In the genomic region with DNA sequence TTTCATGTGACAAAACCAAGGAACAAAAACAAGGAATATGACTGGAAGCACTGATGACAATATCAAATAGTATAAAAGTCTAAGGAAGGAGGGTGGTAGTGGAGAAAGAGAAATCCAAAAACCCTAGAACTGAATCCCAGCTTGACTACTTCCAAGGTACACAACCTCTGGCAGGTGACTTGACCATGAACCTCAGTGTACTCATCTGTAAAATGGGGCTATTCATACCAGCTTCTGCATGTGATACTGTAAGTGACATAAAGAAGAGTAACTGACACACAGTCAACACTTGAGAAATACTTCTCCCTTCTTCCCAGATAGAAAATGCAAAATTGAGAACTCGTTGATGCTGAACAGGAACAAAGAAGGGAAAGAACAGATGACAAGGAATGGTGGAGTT, we compare ENCODE assay signal across 2 cellular contexts.
TF ChIP-seq lines count a peak whose summit lies in the region.

No MANE protein-coding gene starts in this region.

TF ChIP-seq in HepG2, 621 proteins besides CTCF, POLR2A, EP300 and RAD21:
- TF ChIP-seq ZNF629 (CRISPR knock-in tag; conservative IDR thresholded peaks at IDR 0.05) (peak; percentile 42; the same call in 1 of the 2 replicates), GABPA (IDR thresholded peaks at IDR 0.05; ENCODE audit: low read depth, low read length) (no peak), GABPA (CRISPR knock-in tag; IDR thresholded peaks at IDR 0.05; ENCODE audit: low read depth) (no peak), ZBTB20 (CRISPR knock-in tag; IDR thresholded peaks at IDR 0.05; ENCODE audit: borderline replicate concordance, low read depth) (no peak), KAT8 (CRISPR knock-in tag; IDR thresholded peaks at IDR 0.05) (no peak)

TF ChIP-seq in endothelial cell of umbilical vein, 7 proteins besides CTCF, POLR2A, EP300 and RAD21:
- TF ChIP-seq GATA2 (IDR thresholded peaks at IDR 0.05; ENCODE audit: insufficient read depth, insufficient read length, low read depth, low read length) = no peak
- no peak for TF ChIP-seq MAX (IDR thresholded peaks at IDR 0.05; ENCODE audit: insufficient read depth, insufficient read length)
- TF ChIP-seq JUN (IDR thresholded peaks at IDR 0.05; ENCODE audit: borderline replicate concordance, insufficient read depth, insufficient read length, low read depth) = no peak
- TF ChIP-seq MYC (IDR thresholded peaks at IDR 0.05; ENCODE audit: low read depth, low read length) = no peak
- TF ChIP-seq POLR2AphosphoS5 (IDR thresholded peaks at IDR 0.05; ENCODE audit: insufficient read depth, low read depth, low read length) = no peak
- no peak for TF ChIP-seq FOS (IDR thresholded peaks at IDR 0.05; ENCODE audit: borderline replicate concordance, insufficient read depth, low read length)
- no peak for TF ChIP-seq EZH2 (IDR thresholded peaks at IDR 0.05; ENCODE audit: borderline replicate concordance, low read depth, low read length, severe bottlenecking)
